ENCODE assay signal across 10 cellular contexts in genomic region chr1:8382051-8382505, GRCh38.
A peak's percentile ranks its signal among the peaks of the same experiment; 100 is the strongest.
DNase-seq lines count a peak whose midpoint lies in the region; ATAC-seq, FAIRE-seq and TF ChIP-seq lines count a peak whose summit lies in the region.
"Had no signal": no experiment of that assay in that cellular context is flagged by ENCODE, and none has a peak within 500 bp of the region (broad histone marks: within the 10 kb centered on the region; RNA-seq: fewer than 3 reads in every experiment).

No MANE protein-coding gene starts in this region.

- no peaks in the 10 kb centered on the region for H3K9me3 Mint-ChIP-seq in activated naive CD8-positive, alpha-beta T cell (ENCODE audit: low read depth)
- H3K9me3 Mint-ChIP-seq in activated naive CD8-positive, alpha-beta T cell treated with anti-CD3 and anti-CD28 coated beads for 36 hours: no peaks in the 10 kb centered on the region
- no peaks in the 10 kb centered on the region for H3K9me3 Mint-ChIP-seq in mesothelial cell of epicardium

- no peaks in the 10 kb centered on the region for H3K27me3 ChIP-seq in endothelial cell of umbilical vein (ENCODE audit: control insufficient read depth in 2 of 2, insufficient read depth in 2 of 2, low read length in 2 of 2)
- no peaks in the 10 kb centered on the region for H3K27me3 ChIP-seq in vagina

- POLR2A ChIA-PET in endothelial cell of umbilical vein (lab: Charles Lee): no interaction called here

- H3K36me3 Mint-ChIP-seq in activated naive CD8-positive, alpha-beta T cell: peaks cover 4% of the 10 kb centered on the region
- peaks cover 29% of the 10 kb centered on the region for H3K36me3 Mint-ChIP-seq in activated naive CD8-positive, alpha-beta T cell treated with anti-CD3 and anti-CD28 coated beads for 36 hours
- H3K36me3 Mint-ChIP-seq in mesothelial cell of epicardium: peaks cover 3% of the 10 kb centered on the region

- no peaks in the 10 kb centered on the region for H4K20me1 ChIP-seq in endothelial cell of umbilical vein (replicated peaks; ENCODE audit: control insufficient read depth, extremely low read depth, insufficient read depth, low read length)

- no peak overlapping the region for H3K4me2 ChIP-seq in endothelial cell of umbilical vein (ENCODE audit: insufficient read depth, low read length)

- H3K4me3 Mint-ChIP-seq in activated naive CD8-positive, alpha-beta T cell: peak overlapping the region; percentile 4
- no peak overlapping the region for H3K4me3 Mint-ChIP-seq in activated naive CD8-positive, alpha-beta T cell treated with anti-CD3 and anti-CD28 coated beads for 36 hours
- H3K4me3 Mint-ChIP-seq in mesothelial cell of epicardium: no peak overlapping the region

- TF ChIP-seq POLR2A in endothelial cell of umbilical vein (IDR thresholded peaks at IDR 0.05; ENCODE audit: low read depth, low read length): no peak
- no peak for TF ChIP-seq POLR2A in vagina (IDR thresholded peaks at IDR 0.05)

- H3K4me3 ChIP-seq in endothelial cell of umbilical vein (replicated peaks in 1 of 3; ENCODE audit: insufficient read depth in 1 of 3, low read depth in 1 of 3, low read length in 3 of 3) (no peak overlapping the region), vagina (no peak overlapping the region)

- H3K36me3 ChIP-seq in endothelial cell of umbilical vein (ENCODE audit: control insufficient read depth in 2 of 2, extremely low read depth in 1 of 2, insufficient read depth in 2 of 2, low read length in 2 of 2) (peaks cover 0 to 8% of the 10 kb centered on the region in 2 experiments), vagina (no peaks in the 10 kb centered on the region)

- H3K27ac Mint-ChIP-seq in activated naive CD8-positive, alpha-beta T cell: peak overlapping the region; percentile 34
- H3K27ac Mint-ChIP-seq in activated naive CD8-positive, alpha-beta T cell treated with anti-CD3 and anti-CD28 coated beads for 36 hours: no peak overlapping the region
- peak overlapping the region; percentile 72 for H3K27ac Mint-ChIP-seq in mesothelial cell of epicardium

- CTCF ChIA-PET in endothelial cell of umbilical vein (lab: Charles Lee): interaction anchor here (0.8 to 1.1 kb wide), 2 partner anchors 15 to 27 kb away, joined by 3 to 4 read pairs; no protein-coding TSS in a partner anchor

- no peak for ATAC-seq in HG03095 (IDR thresholded peaks at IDR 0.05; ENCODE audit: unreplicated experiment)

- H3K27ac ChIP-seq in endothelial cell of umbilical vein (ENCODE audit: insufficient read depth, low read depth, low read length): no peak overlapping the region
- H3K27ac ChIP-seq in vagina: peak overlapping the region; percentile 51

- peaks cover 17% of the 10 kb centered on the region for H3K4me1 ChIP-seq in endothelial cell of umbilical vein (ENCODE audit: control insufficient read depth, extremely low read depth, insufficient read depth, low read length)
- H3K4me1 ChIP-seq in vagina: peaks cover 88% of the 10 kb centered on the region

- peak; percentile 55 for FAIRE-seq in endothelial cell of umbilical vein (lab: Jason Lieb, UNC)

- H3K9ac ChIP-seq in endothelial cell of umbilical vein (replicated peaks; ENCODE audit: extremely low read depth, insufficient read depth, low read length): no peak overlapping the region

- no peak for TF ChIP-seq CTCF in endothelial cell of umbilical vein (IDR thresholded peaks at IDR 0.05; ENCODE audit: extremely low read depth in 1 of 2, insufficient read depth in 1 of 2, low read depth in 1 of 2, low read length in 2 of 2)
- no peak for TF ChIP-seq CTCF in mesothelial cell of epicardium (IDR thresholded peaks at IDR 0.05; ENCODE audit: unreplicated experiment)
- no peak for TF ChIP-seq CTCF in vagina (IDR thresholded peaks at IDR 0.05)

- H3K79me2 ChIP-seq in endothelial cell of umbilical vein (ENCODE audit: control insufficient read depth, insufficient read depth, low read length): peaks cover 55% of the 10 kb centered on the region

- H3K4me1 Mint-ChIP-seq in activated naive CD8-positive, alpha-beta T cell (ENCODE audit: low read depth): peaks cover 77% of the 10 kb centered on the region
- H3K4me1 Mint-ChIP-seq in activated naive CD8-positive, alpha-beta T cell treated with anti-CD3 and anti-CD28 coated beads for 36 hours: peaks cover 69% of the 10 kb centered on the region
- H3K4me1 Mint-ChIP-seq in mesothelial cell of epicardium: peaks cover 57% of the 10 kb centered on the region

- H2AFZ ChIP-seq in endothelial cell of umbilical vein (ENCODE audit: low read depth, low read length): no peak overlapping the region

- no TSS peak for BruUV-seq in endothelial cell of umbilical vein (replicated peaks; lab: Mats Ljungman, UMichigan)

- intact Hi-C loops in endothelial cell of umbilical vein (cut with micrococcal nuclease): no loop called here
- intact Hi-C loops in vagina (cut with DNase I): no loop called here

- no peak for DNase-seq in activated naive CD8-positive, alpha-beta T cell treated with anti-CD3 and anti-CD28 coated beads for 36 hours
- DNase-seq in endothelial cell of umbilical vein (ENCODE audit: low read depth, low spot score) (no peak), mesothelial cell of epicardium (ENCODE audit: low spot score in 2 of 2, unreplicated experiment in 2 of 2) (no peak), vagina (ENCODE audit: extremely low spot score in 2 of 2) (no peak), NCI-H187 treated with DMSO at 0.1 percent for 48 hours (lab: John Stamatoyannopoulos, UW) (no peak), NCI-H2029 treated with DMSO at 0.1 percent for 48 hours (lab: John Stamatoyannopoulos, UW) (no peak)
- DNase-seq: activated CD4-positive, alpha-beta T cell treated with anti-CD3 and anti-CD28 coated beads for 4 hours; Caco-2 had no signal

- dilution Hi-C loops in endothelial cell of umbilical vein (cut with MboI; ENCODE audit: extremely low pct_ligation_motif_present, low sequenced_read_pairs): no loop called here

- no peaks in the 10 kb centered on the region for H3K9me1 ChIP-seq in endothelial cell of umbilical vein (replicated peaks; ENCODE audit: control insufficient read depth, extremely low read depth, insufficient read depth, low read length)

- H3K27me3 Mint-ChIP-seq in activated naive CD8-positive, alpha-beta T cell: no peaks in the 10 kb centered on the region
- H3K27me3 Mint-ChIP-seq in activated naive CD8-positive, alpha-beta T cell treated with anti-CD3 and anti-CD28 coated beads for 36 hours: no peaks in the 10 kb centered on the region
- no peaks in the 10 kb centered on the region for H3K27me3 Mint-ChIP-seq in mesothelial cell of epicardium (ENCODE audit: low read depth)

- H3K9me3 ChIP-seq in endothelial cell of umbilical vein (replicated peaks; ENCODE audit: control insufficient read depth, insufficient read depth, low read length) (no peaks in the 10 kb centered on the region), vagina (no peaks in the 10 kb centered on the region)
- H3K9me3 ChIP-seq: Caco-2 had no signal

TF ChIP-seq in endothelial cell of umbilical vein, 7 proteins besides CTCF, POLR2A, EP300 and RAD21:
- TF ChIP-seq EZH2 (IDR thresholded peaks at IDR 0.05; ENCODE audit: borderline replicate concordance, low read depth, low read length, severe bottlenecking) (no peak), FOS (IDR thresholded peaks at IDR 0.05; ENCODE audit: borderline replicate concordance, insufficient read depth, low read length) (no peak), POLR2AphosphoS5 (IDR thresholded peaks at IDR 0.05; ENCODE audit: insufficient read depth, low read depth, low read length) (no peak), GATA2 (IDR thresholded peaks at IDR 0.05; ENCODE audit: insufficient read depth, insufficient read length, low read depth, low read length) (no peak), MYC (IDR thresholded peaks at IDR 0.05; ENCODE audit: low read depth, low read length) (no peak), MAX (IDR thresholded peaks at IDR 0.05; ENCODE audit: insufficient read depth, insufficient read length) (no peak)
